ENCODE assay signal across 9 cellular contexts in genomic region chr9:125663127-125663526, GRCh38. TPM values are rescaled to one million over a fixed set of nuclear protein-coding genes. Genes with fewer than 3 reads are reported as not detected.
DNase-seq lines count a peak whose midpoint lies in the region; ATAC-seq, FAIRE-seq and TF ChIP-seq lines count a peak whose summit lies in the region.
"Had no signal": no experiment of that assay in that cellular context is flagged by ENCODE, and none has a peak within 500 bp of the region (broad histone marks: within the 10 kb centered on the region; RNA-seq: fewer than 3 reads in every experiment).

No MANE protein-coding gene starts in this region.

- FAIRE-seq in HepG2 (lab: Jason Lieb, UNC) (no peak), endothelial cell of umbilical vein (lab: Jason Lieb, UNC) (peak; percentile 91)

- H3K27me3 Mint-ChIP-seq in effector memory CD8-positive, alpha-beta T cell: no peaks in the 10 kb centered on the region

- dilution Hi-C loops in endothelial cell of umbilical vein (cut with MboI; ENCODE audit: extremely low pct_ligation_motif_present, low sequenced_read_pairs): no loop called here

- H3K4me1 Mint-ChIP-seq in effector memory CD8-positive, alpha-beta T cell (ENCODE audit: low read depth in 2 of 2): peaks cover 4 to 10% of the 10 kb centered on the region in 2 donors

- no peaks in the 10 kb centered on the region for H3K9me1 ChIP-seq in endothelial cell of umbilical vein (replicated peaks; ENCODE audit: control insufficient read depth, extremely low read depth, insufficient read depth, low read length)

- H3K27ac ChIP-seq in right lobe of liver (no peak overlapping the region), HepG2 (ENCODE audit: extremely low read length, insufficient read depth, low read length) (no peak overlapping the region), RWPE1 (no peak overlapping the region), endothelial cell of umbilical vein (ENCODE audit: insufficient read depth, low read depth, low read length) (peak overlapping the region; percentile 51)

- POLR2A ChIA-PET in HepG2 (lab: Yijun Ruan, JAX) (no interaction called here), RWPE1 (lab: Yijun Ruan, JAX; ENCODE audit: low non-redundant PET) (no interaction called here), endothelial cell of umbilical vein (lab: Charles Lee) (no interaction called here)

- H3K27ac Mint-ChIP-seq in effector memory CD8-positive, alpha-beta T cell: peak overlapping the region in 1 of 2 donors; percentile 42

- WGBS in right lobe of liver (ENCODE audit: insufficient coverage, low coverage, low lambda C conversion rate, missing lambda C conversion rate): 47% methylated on average over 3 of the region's 3 CpGs
- 86% methylated on average over 3 of the region's 3 CpGs for whole genome bisulfite sequencing in HepG2 (ENCODE audit: low lambda C conversion rate)

- BruUV-seq in HepG2 (replicated peaks; lab: Mats Ljungman, UMichigan): no TSS peak
- BruUV-seq in endothelial cell of umbilical vein (replicated peaks; lab: Mats Ljungman, UMichigan): no TSS peak

- CTCF ChIA-PET in HepG2 (lab: Yijun Ruan, JAX; ENCODE audit: low intra/inter-chr PET ratio, low total read pairs) (no interaction called here), RWPE1 (lab: Yijun Ruan, JAX) (interaction anchor here (0.6 kb wide), 1 partner anchor 47 kb away, joined by 4 read pairs; no protein-coding TSS in a partner anchor), endothelial cell of umbilical vein (lab: Charles Lee) (interaction anchor here (1.0 to 1.6 kb wide), 2 partner anchors 13 to 25 kb away, joined by 3 read pairs; no protein-coding TSS in a partner anchor)

- no peak overlapping the region for H3K9ac ChIP-seq in HepG2 (ENCODE audit: insufficient read depth, low read depth, low read length)
- H3K9ac ChIP-seq in endothelial cell of umbilical vein (replicated peaks; ENCODE audit: extremely low read depth, insufficient read depth, low read length): peak overlapping the region; percentile 43

- in situ Hi-C loops in HepG2 (cut with HindIII; ENCODE audit: extremely low pct_ligation_motif_present, low pct_unique_long_range_greater_than_20kb): no loop called here

- TF ChIP-seq CTCF in right lobe of liver (IDR thresholded peaks at IDR 0.05): no peak
- no peak for TF ChIP-seq CTCF in HepG2 (CRISPR knock-in tag; IDR thresholded peaks at IDR 0.05)
- no peak for TF ChIP-seq CTCF in RWPE1 (conservative IDR thresholded peaks at IDR 0.05; ENCODE audit: low read depth)
- no peak for TF ChIP-seq CTCF in endothelial cell of umbilical vein (IDR thresholded peaks at IDR 0.05; ENCODE audit: extremely low read depth in 1 of 2, insufficient read depth in 1 of 2, low read depth in 1 of 2, low read length in 2 of 2)

- ATAC-seq in right lobe of liver: peak in 3 of 4 donors; percentile 14 to 69 (median 60)
- ATAC-seq in HepG2: no peak
- ATAC-seq in GM21717 (IDR thresholded peaks at IDR 0.05; ENCODE audit: unreplicated experiment): no peak
- ATAC-seq in effector memory CD8-positive, alpha-beta T cell (replicated peaks): no peak

- H3K9me3 Mint-ChIP-seq in effector memory CD8-positive, alpha-beta T cell: no peaks in the 10 kb centered on the region

- no peak for TF ChIP-seq RAD21 in HepG2 (CRISPR knock-in tag; IDR thresholded peaks at IDR 0.05)

- peaks cover 7% of the 10 kb centered on the region for H3K36me3 Mint-ChIP-seq in effector memory CD8-positive, alpha-beta T cell (ENCODE audit: insufficient read depth)

- TF ChIP-seq EP300 in HepG2 (IDR thresholded peaks at IDR 0.05; ENCODE audit: low read depth in 2 of 2, low read length in 2 of 2) (no peak), HepG2 (CRISPR knock-in tag; IDR thresholded peaks at IDR 0.05; ENCODE audit: borderline replicate concordance) (no peak)

- no peak overlapping the region for H3K4me3 ChIP-seq in right lobe of liver
- no peak overlapping the region for H3K4me3 ChIP-seq in HepG2 (replicated peaks in 1 of 3; ENCODE audit: insufficient read depth in 1 of 3, low read depth in 2 of 3, low read length in 3 of 3)
- H3K4me3 ChIP-seq in endothelial cell of umbilical vein (replicated peaks in 1 of 3; ENCODE audit: insufficient read depth in 1 of 3, low read depth in 1 of 3, low read length in 3 of 3): no peak overlapping the region

- H3K79me2 ChIP-seq in HepG2 (ENCODE audit: insufficient read depth, low read length): no peaks in the 10 kb centered on the region
- peaks cover 11% of the 10 kb centered on the region for H3K79me2 ChIP-seq in endothelial cell of umbilical vein (ENCODE audit: control insufficient read depth, insufficient read depth, low read length)

- intact Hi-C loops in right lobe of liver (cut with DNase I) (no loop called here), HepG2 (cut with micrococcal nuclease; ENCODE audit: unreplicated experiment) (no loop called here), endothelial cell of umbilical vein (cut with micrococcal nuclease) (loop anchor here (2.0 kb wide), 1 partner anchor 14 kb away; no protein-coding TSS in a partner anchor)

- H3K4me2 ChIP-seq in HepG2 (ENCODE audit: low read depth, low read length) (no peak overlapping the region), endothelial cell of umbilical vein (ENCODE audit: insufficient read depth, low read length) (peak overlapping the region; percentile 51)

- TF ChIP-seq POLR2A in right lobe of liver (IDR thresholded peaks at IDR 0.05) (no peak), HepG2 (IDR thresholded peaks at IDR 0.05; ENCODE audit: insufficient read depth in 1 of 2, low read depth in 2 of 2, low read length in 2 of 2) (no peak), endothelial cell of umbilical vein (IDR thresholded peaks at IDR 0.05; ENCODE audit: low read depth, low read length) (peak; percentile 62)

- H4K20me1 ChIP-seq in HepG2 (ENCODE audit: insufficient read depth, low read length): no peaks in the 10 kb centered on the region
- H4K20me1 ChIP-seq in endothelial cell of umbilical vein (replicated peaks; ENCODE audit: control insufficient read depth, extremely low read depth, insufficient read depth, low read length): no peaks in the 10 kb centered on the region

- H3K36me3 ChIP-seq in right lobe of liver (no peaks in the 10 kb centered on the region), HepG2 (replicated peaks in 1 of 2; ENCODE audit: control insufficient read depth in 1 of 2, insufficient read depth in 2 of 2, low read length in 2 of 2) (peaks cover 0 to 9% of the 10 kb centered on the region in 2 experiments; a peak in 1 of 5 replicates), endothelial cell of umbilical vein (ENCODE audit: control insufficient read depth in 2 of 2, extremely low read depth in 1 of 2, insufficient read depth in 2 of 2, low read length in 2 of 2) (no peaks in the 10 kb centered on the region)

- H3K4me3 Mint-ChIP-seq in effector memory CD8-positive, alpha-beta T cell: no peak overlapping the region

- H2AFZ ChIP-seq in HepG2 (ENCODE audit: low read length) (no peak overlapping the region), endothelial cell of umbilical vein (ENCODE audit: low read depth, low read length) (no peak overlapping the region)

- H3K9me3 ChIP-seq in right lobe of liver (no peaks in the 10 kb centered on the region), HepG2 (ENCODE audit: low read length) (no peaks in the 10 kb centered on the region), endothelial cell of umbilical vein (replicated peaks; ENCODE audit: control insufficient read depth, insufficient read depth, low read length) (no peaks in the 10 kb centered on the region)

- H3K4me1 ChIP-seq in right lobe of liver: no peaks in the 10 kb centered on the region
- H3K4me1 ChIP-seq in HepG2 (ENCODE audit: insufficient read depth, low read length): no peaks in the 10 kb centered on the region
- peaks cover 28% of the 10 kb centered on the region for H3K4me1 ChIP-seq in endothelial cell of umbilical vein (ENCODE audit: control insufficient read depth, extremely low read depth, insufficient read depth, low read length)

- DNase-seq in right lobe of liver (no peak), HepG2 (ENCODE audit: low spot score) (no peak), RWPE1 (ENCODE audit: low spot score) (peak; percentile 83), endothelial cell of umbilical vein (ENCODE audit: low read depth, low spot score) (peak; percentile 88), ecto neural progenitor cell (ENCODE audit: low spot score) (no peak), NCI-H2227 (lab: John Stamatoyannopoulos, UW; ENCODE audit: unreplicated experiment) (no peak)
- DNase-seq in effector memory CD8-positive, alpha-beta T cell: no peak
- DNase-seq: DMS 273 treated with DMSO at 0.1 percent for 48 hours had no signal

- no peaks in the 10 kb centered on the region for H3K27me3 ChIP-seq in right lobe of liver
- no peaks in the 10 kb centered on the region for H3K27me3 ChIP-seq in HepG2 (ENCODE audit: control insufficient read depth in 1 of 2, insufficient read depth in 2 of 2, low read length in 2 of 2)
- H3K27me3 ChIP-seq in endothelial cell of umbilical vein (ENCODE audit: control insufficient read depth in 2 of 2, insufficient read depth in 2 of 2, low read length in 2 of 2): no peaks in the 10 kb centered on the region

RNA-seq across cellular contexts. Expression of gene MAPKAP1, which starts 43.9 kb away (rescaled TPM):
- total RNA-seq in right lobe of liver (10 to 100 TPM; 29.6 to 53.2 (median 48.3) TPM), HepG2 (2016; rRNA removed; fragmentation: Illumina TruSeq; extraction: Trizol) (63.3 and 64.3 TPM in 2 replicates), endothelial cell of umbilical vein (98.6 and 99.1 TPM in 2 replicates)
- 73.6 and 79.6 TPM in 2 replicates for total RNA-seq in HepG2 (2016; cell fraction: cytosol; rRNA removed; fragmentation: Illumina TruSeq; extraction: Trizol; ENCODE audit: low read depth)
- total RNA-seq in HepG2 (2016; cell fraction: insoluble cytoplasmic fraction; rRNA removed; fragmentation: Illumina TruSeq; extraction: Trizol): 50.8 and 66.4 TPM in 2 replicates
- total RNA-seq in HepG2 (2016; cell fraction: membrane; rRNA removed; fragmentation: Illumina TruSeq; extraction: Trizol): 151 and 154 TPM in 2 replicates
- 40.3 and 49.7 TPM in 2 replicates for total RNA-seq in HepG2 (2016; cell fraction: nucleus; rRNA removed; fragmentation: Illumina TruSeq; extraction: Trizol)
- polyA plus RNA-seq in HepG2 (2011; rRNA removed) (38.3 and 45.0 TPM in 2 replicates), endothelial cell of umbilical vein (61.9 and 72.4 TPM in 2 replicates)
- polyA plus RNA-seq in HepG2 (2011; cell fraction: cytosol; rRNA removed): 31.1 and 37.8 TPM in 2 replicates
- 19.1 and 22.9 TPM in 2 replicates for polyA plus RNA-seq in HepG2 (2011; cell fraction: nucleus; rRNA removed)
- polyA plus RNA-seq in HepG2 (2012): 23.3 and 24.3 TPM in 2 replicates
- polyA plus RNA-seq in HepG2 (2016; cell fraction: cytosol; fragmentation: Illumina TruSeq; extraction: Trizol; ENCODE audit: low read depth): 152 and 156 TPM in 2 replicates
- 64.7 and 77.0 TPM in 2 replicates for polyA plus RNA-seq in HepG2 (2016; cell fraction: insoluble cytoplasmic fraction; fragmentation: Illumina TruSeq; extraction: Trizol; ENCODE audit: low read depth)
- polyA plus RNA-seq in HepG2 (2016; cell fraction: membrane; fragmentation: Illumina TruSeq; extraction: Trizol; ENCODE audit: low read depth): 215 and 223 TPM in 2 replicates
- 63.9 and 70.8 TPM in 2 replicates for polyA plus RNA-seq in HepG2 (2016; cell fraction: nucleus; fragmentation: Illumina TruSeq; extraction: Trizol; ENCODE audit: insufficient read depth, low read depth)
- 42.8 and 148 TPM in 2 replicates for polyA minus RNA-seq in HepG2 (2011; rRNA and poly(A)+ RNA removed; ENCODE audit: low replicate concordance)
- 8.1 and 12.7 TPM in 2 replicates for polyA minus RNA-seq in HepG2 (2011; cell fraction: cytosol; rRNA and poly(A)+ RNA removed)
- 39.3 and 49.2 TPM in 2 replicates for polyA minus RNA-seq in HepG2 (2011; cell fraction: nucleus; rRNA and poly(A)+ RNA removed)
- polyA plus RNA-seq in endothelial cell of umbilical vein (2011; cell fraction: cytosol; rRNA removed): 91.6 and 99.2 TPM in 2 replicates
- polyA plus RNA-seq in endothelial cell of umbilical vein (2011; cell fraction: nucleus; rRNA removed): 112 and 118 TPM in 2 replicates
- 85.1 and 104 TPM in 2 replicates for polyA plus RNA-seq in endothelial cell of umbilical vein (2012)
- polyA minus RNA-seq in endothelial cell of umbilical vein: 137 and 176 TPM in 2 replicates
- 35.0 TPM for polyA minus RNA-seq in endothelial cell of umbilical vein (2011; cell fraction: cytosol; rRNA and poly(A)+ RNA removed)
- 153 and 183 TPM in 2 replicates for polyA minus RNA-seq in endothelial cell of umbilical vein (2011; cell fraction: nucleus; rRNA and poly(A)+ RNA removed)

Comparison
In these comparisons a context has a peak if more than half of its experiments do, and no peak if none do; other contexts are left out.
1. ATAC-seq: peak in right lobe of liver (3 of 4); none in HepG2 (single experiment), GM21717 (single experiment) and effector memory CD8-positive, alpha-beta T cell (single experiment).
2. DNase-seq: peak in RWPE1 (single experiment) and endothelial cell of umbilical vein (single experiment); none in right lobe of liver (0 of 3), HepG2 (single experiment), ecto neural progenitor cell (single experiment), NCI-H2227 (single experiment) and effector memory CD8-positive, alpha-beta T cell (0 of 3).